ENCODE assay signal across 9 cellular contexts in the genomic region with DNA sequence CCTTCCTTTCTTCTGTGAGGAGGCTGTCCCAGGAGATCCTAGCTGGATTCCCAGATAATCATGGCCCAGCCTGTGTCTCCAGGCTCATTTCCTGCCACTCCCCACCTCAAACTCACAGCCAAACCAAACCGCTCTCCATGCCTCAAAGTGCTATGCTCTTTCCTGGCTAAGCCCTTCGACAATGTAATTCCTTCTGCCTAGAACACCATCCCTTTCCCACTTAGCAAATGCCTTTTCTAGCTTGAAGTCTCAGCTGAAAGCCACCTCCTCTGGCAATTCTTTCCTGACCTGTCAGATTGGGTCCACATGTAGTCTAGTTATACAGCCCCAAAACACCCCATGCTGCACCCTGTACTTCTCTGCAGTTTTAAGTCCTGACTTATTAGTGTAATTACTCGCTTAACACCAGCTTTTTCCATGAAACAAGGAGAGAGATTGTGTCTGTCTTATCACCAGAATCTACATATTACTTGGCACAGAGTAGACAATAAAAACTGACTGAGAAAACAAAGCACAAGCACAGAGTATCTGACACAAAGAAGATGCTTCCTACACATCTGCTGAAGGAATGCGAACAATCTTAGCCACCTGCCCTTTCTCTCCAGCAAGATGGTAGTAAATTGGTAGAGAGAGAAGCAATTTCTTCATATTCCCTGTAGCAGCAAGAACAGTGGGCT. TPM values are rescaled to one million over a fixed set of nuclear protein-coding genes. Genes with fewer than 3 reads are reported as not detected.
A peak's percentile ranks its signal among the peaks of the same experiment; 100 is the strongest.
DNase-seq lines count a peak whose midpoint lies in the region; ATAC-seq and TF ChIP-seq lines count a peak whose summit lies in the region.
"Had no signal": no experiment of that assay in that cellular context is flagged by ENCODE, and none has a peak within 500 bp of the region (broad histone marks: within the 10 kb centered on the region; RNA-seq: fewer than 3 reads in every experiment).

No MANE protein-coding gene starts in this region.

- peak; percentile 62 for DNase-seq in GM03348 (ENCODE audit: low spot score)
- no peak for DNase-seq in activated naive CD8-positive, alpha-beta T cell treated with anti-CD3 and anti-CD28 coated beads, Interleukin-2, amount 50 U/mL, for 24 hours
- peak in 2 of 5 donors; percentile 26 to 38 for DNase-seq in heart left ventricle
- DNase-seq in prostate gland (ENCODE audit: low spot score), result no peak
- DNase-seq in HEK293T (ENCODE audit: extremely low spot score), result no peak
- DNase-seq in SW 1271 (lab: John Stamatoyannopoulos, UW), result no peak
- DNase-seq in NCI-H524 treated with DMSO at 0.1 percent for 48 hours (lab: John Stamatoyannopoulos, UW), result no peak

- no peaks in the 10 kb centered on the region for H3K27me3 Mint-ChIP-seq in activated naive CD8-positive, alpha-beta T cell treated with anti-CD3 and anti-CD28 coated beads, Interleukin-2, amount 50 U/mL, for 24 hours

- peaks cover 0 to 10% (median 0%) of the 10 kb centered on the region in 9 donors for H3K36me3 ChIP-seq in heart left ventricle
- H3K36me3 ChIP-seq in prostate gland, result no peaks in the 10 kb centered on the region

- H3K4me3 Mint-ChIP-seq in activated naive CD8-positive, alpha-beta T cell treated with anti-CD3 and anti-CD28 coated beads, Interleukin-2, amount 50 U/mL, for 24 hours, result no peak overlapping the region
- H3K4me3 Mint-ChIP-seq: neural crest cell had no signal

- WGBS in heart left ventricle, 4 donors, result 47 to 59% (median 53%) methylated on average over 4 of the region's 4 CpGs
- 29% methylated on average over 4 of the region's 4 CpGs for WGBS in prostate gland

- H3K4me1 Mint-ChIP-seq in activated naive CD8-positive, alpha-beta T cell treated with anti-CD3 and anti-CD28 coated beads, Interleukin-2, amount 50 U/mL, for 24 hours, result peaks cover 52% of the 10 kb centered on the region

- peak overlapping the region; percentile 0 for H3K27ac Mint-ChIP-seq in activated naive CD8-positive, alpha-beta T cell treated with anti-CD3 and anti-CD28 coated beads, Interleukin-2, amount 50 U/mL, for 24 hours

- H3K27ac ChIP-seq in heart left ventricle (peak overlapping the region in 11 of 12 donors; percentile 10 to 76 (median 44)), prostate gland (peak overlapping the region; percentile 62 to 65)

- no peaks in the 10 kb centered on the region for H3K27me3 ChIP-seq in heart left ventricle
- no peaks in the 10 kb centered on the region for H3K27me3 ChIP-seq in prostate gland (replicated peaks; ENCODE audit: insufficient read depth)

- no peak for TF ChIP-seq POLR2A in heart left ventricle (IDR thresholded peaks at IDR 0.05)
- TF ChIP-seq POLR2A in prostate gland (IDR thresholded peaks at IDR 0.05), result no peak

- intact Hi-C loops in heart left ventricle (cut with DNase I) (no loop called here), prostate gland (cut with DNase I) (no loop called here)

- no peak for TF ChIP-seq CTCF in heart left ventricle (IDR thresholded peaks at IDR 0.05)
- TF ChIP-seq CTCF in prostate gland (IDR thresholded peaks at IDR 0.05), result no peak

- no peak for ATAC-seq in activated naive CD8-positive, alpha-beta T cell treated with anti-CD3 and anti-CD28 coated beads, Interleukin-2, amount 50 U/mL, for 24 hours
- ATAC-seq in heart left ventricle (peak in 3 of 4 donors; percentile 58 to 81 (median 59)), HG02981 (IDR thresholded peaks at IDR 0.05; ENCODE audit: unreplicated experiment) (no peak)

- CTCF ChIA-PET in HEK293T (lab: Yijun Ruan, JAX), result interaction anchor here (0.7 kb wide), 1 partner anchor 77 kb away, joined by 3 read pairs; no protein-coding TSS in a partner anchor

- POLR2A ChIA-PET in HEK293T (lab: Yijun Ruan, JAX), result no interaction called here

- no peaks in the 10 kb centered on the region for H3K9me3 Mint-ChIP-seq in activated naive CD8-positive, alpha-beta T cell treated with anti-CD3 and anti-CD28 coated beads, Interleukin-2, amount 50 U/mL, for 24 hours
- H3K9me3 Mint-ChIP-seq: neural crest cell had no signal

- H3K4me1 ChIP-seq in heart left ventricle, result peaks cover 11 to 83% (median 51%) of the 10 kb centered on the region in 12 donors
- peaks cover 43% of the 10 kb centered on the region for H3K4me1 ChIP-seq in prostate gland (replicated peaks)

- H3K4me3 ChIP-seq in heart left ventricle (no peak overlapping the region), prostate gland (no peak overlapping the region)

- peaks cover 27% of the 10 kb centered on the region for H3K36me3 Mint-ChIP-seq in activated naive CD8-positive, alpha-beta T cell treated with anti-CD3 and anti-CD28 coated beads, Interleukin-2, amount 50 U/mL, for 24 hours (ENCODE audit: low read depth)

- H3K9me3 ChIP-seq in heart left ventricle, result no peaks in the 10 kb centered on the region
- no peaks in the 10 kb centered on the region for H3K9me3 ChIP-seq in prostate gland

TF ChIP-seq in HEK293T, 16 proteins besides CTCF, POLR2A, EP300 and RAD21:
- TF ChIP-seq CTBP1 (IDR thresholded peaks at IDR 0.05; ENCODE audit: borderline replicate concordance) (no peak), BHLHE40 (IDR thresholded peaks at IDR 0.05; ENCODE audit: borderline replicate concordance) (no peak), SP1 (IDR thresholded peaks at IDR 0.05) (no peak), LEF1 (IDR thresholded peaks at IDR 0.05; ENCODE audit: borderline replicate concordance) (no peak), FOXM1 (IDR thresholded peaks at IDR 0.05; ENCODE audit: borderline replicate concordance) (no peak)
- TF ChIP-seq, protein P1, sequence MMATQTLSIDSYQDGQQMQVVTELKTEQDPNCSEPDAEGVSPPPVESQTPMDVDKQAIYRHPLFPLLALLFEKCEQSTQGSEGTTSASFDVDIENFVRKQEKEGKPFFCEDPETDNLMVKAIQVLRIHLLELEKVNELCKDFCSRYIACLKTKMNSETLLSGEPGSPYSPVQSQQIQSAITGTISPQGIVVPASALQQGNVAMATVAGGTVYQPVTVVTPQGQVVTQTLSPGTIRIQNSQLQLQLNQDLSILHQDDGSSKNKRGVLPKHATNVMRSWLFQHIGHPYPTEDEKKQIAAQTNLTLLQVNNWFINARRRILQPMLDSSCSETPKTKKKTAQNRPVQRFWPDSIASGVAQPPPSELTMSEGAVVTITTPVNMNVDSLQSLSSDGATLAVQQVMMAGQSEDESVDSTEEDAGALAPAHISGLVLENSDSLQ (IDR thresholded peaks at IDR 0.05), result no peak

RNA-seq across cellular contexts. Expression of gene TRIM26, which starts 5.4 kb away (rescaled TPM):
- 10 to 100 TPM; 19.1 to 37.4 (median 24.5) TPM for total RNA-seq in heart left ventricle
- 10 to 100 TPM; 15.1 to 31.8 TPM for polyA plus RNA-seq in heart left ventricle
- 100 to 1,000 TPM in 1 of 2 donors, 10 to 100 TPM in 1; 74.8 to 100 TPM for total RNA-seq in prostate gland

RNA-seq across cellular contexts. Expression of gene TRIM15, which starts 44.4 kb away (rescaled TPM):
- total RNA-seq in heart left ventricle, result not detected
- not detected for polyA plus RNA-seq in heart left ventricle
- total RNA-seq in prostate gland, result not detected
- total RNA-seq: neural crest cell had no signal

RNA-seq across cellular contexts. Expression of gene TRIM10, which starts 46.7 kb away (rescaled TPM):
- total RNA-seq in heart left ventricle (not detected), prostate gland (not detected)
- polyA plus RNA-seq in heart left ventricle, result not detected
- total RNA-seq: neural crest cell had no signal

Comparison
In these comparisons a context has a peak if more than half of its experiments do, and no peak if none do; other contexts are left out.
1. ATAC-seq: peak in heart left ventricle (3 of 4); none in activated naive CD8-positive, alpha-beta T cell treated with anti-CD3 and anti-CD28 coated beads, Interleukin-2, amount 50 U/mL, for 24 hours (single experiment) and HG02981 (single experiment).